8 cellular contexts compared by ENCODE assay signal in genomic region chr19:41595258-41595889, GRCh38. TPM values are rescaled to one million over a fixed set of nuclear protein-coding genes. Genes with fewer than 3 reads are reported as not detected.
DNase-seq lines count a peak whose midpoint lies in the region; ATAC-seq and TF ChIP-seq lines count a peak whose summit lies in the region.

No MANE protein-coding gene starts in this region.

- no peaks in the 10 kb centered on the region for H3K36me3 Mint-ChIP-seq in activated T-cell treated with anti-CD3 and anti-CD28 coated beads, Interleukin-2, amount 50 U/mL, for 4 hours (ENCODE audit: insufficient read depth)
- H3K36me3 Mint-ChIP-seq in osteocyte (ENCODE audit: unreplicated experiment), result no peaks in the 10 kb centered on the region

- H3K9me3 ChIP-seq in OCI-LY7 (ENCODE audit: low read length) (no peaks in the 10 kb centered on the region), vagina (no peaks in the 10 kb centered on the region)

- H3K4me3 Mint-ChIP-seq in activated T-cell treated with anti-CD3 and anti-CD28 coated beads, Interleukin-2, amount 50 U/mL, for 4 hours, result no peak overlapping the region
- no peak overlapping the region for H3K4me3 Mint-ChIP-seq in osteocyte (ENCODE audit: unreplicated experiment)

- ATAC-seq in activated T-cell treated with anti-CD3 and anti-CD28 coated beads, Interleukin-2, amount 50 U/mL, for 4 hours, result peak; percentile 79 to 88

- no peak overlapping the region for H3K27ac Mint-ChIP-seq in osteocyte (ENCODE audit: unreplicated experiment)

- no peaks in the 10 kb centered on the region for H3K9me2 ChIP-seq in OCI-LY7 (ENCODE audit: insufficient read depth, low read length)

- H2AFZ ChIP-seq in OCI-LY7 (ENCODE audit: low read length), result peak overlapping the region; percentile 46; the same call in 1 of the 2 replicates

- TF ChIP-seq CTCF in GM10248 (IDR thresholded peaks at IDR 0.05; ENCODE audit: control extremely low read depth, extremely low read depth, low read depth, missing control alignments) (peak; percentile 92), OCI-LY7 (conservative IDR thresholded peaks at IDR 0.05; ENCODE audit: low read length) (peak; percentile 97), osteocyte (IDR thresholded peaks at IDR 0.05) (peak; percentile 61), vagina (IDR thresholded peaks at IDR 0.05) (peak in 2 of 3 experiments; percentile 21 to 36), coronary artery (IDR thresholded peaks at IDR 0.05) (no peak)

- peaks cover 14% of the 10 kb centered on the region for H3K27me3 Mint-ChIP-seq in activated T-cell treated with anti-CD3 and anti-CD28 coated beads, Interleukin-2, amount 50 U/mL, for 4 hours (ENCODE audit: low read depth)
- H3K27me3 Mint-ChIP-seq in osteocyte (ENCODE audit: unreplicated experiment), result peaks cover 5% of the 10 kb centered on the region

- intact Hi-C loops in OCI-LY7 (cut with micrococcal nuclease; ENCODE audit: unreplicated experiment) (no loop called here), vagina (cut with DNase I) (no loop called here)

- H3K4me3 ChIP-seq in OCI-LY7 (ENCODE audit: low read depth, low read length, poor library complexity, severe bottlenecking) (no peak overlapping the region), vagina (no peak overlapping the region), coronary artery (no peak overlapping the region)

- no peaks in the 10 kb centered on the region for H4K20me1 ChIP-seq in OCI-LY7 (ENCODE audit: insufficient read depth, low read length)

- DNase-seq in GM10248 (ENCODE audit: extremely low spot score) (peak; percentile 74), HuH-7 (ENCODE audit: low spot score) (peak; percentile 69), OCI-LY7 (ENCODE audit: low spot score) (peak; percentile 81), fibroblast of peridontal ligament (ENCODE audit: extremely low read depth) (peak; percentile 70), osteocyte (ENCODE audit: extremely low spot score, unreplicated experiment) (peak; percentile 32), vagina (ENCODE audit: extremely low spot score in 2 of 2) (peak in 1 of 2 donors; percentile 49), coronary artery (ENCODE audit: low spot score) (no peak)
- DNase-seq in activated T-cell treated with anti-CD3 and anti-CD28 coated beads, Interleukin-2, amount 50 U/mL, for 4 hours, result peak; percentile 52

- peaks cover 7% of the 10 kb centered on the region for H3K4me1 Mint-ChIP-seq in activated T-cell treated with anti-CD3 and anti-CD28 coated beads, Interleukin-2, amount 50 U/mL, for 4 hours (ENCODE audit: low read depth)
- no peaks in the 10 kb centered on the region for H3K4me1 Mint-ChIP-seq in osteocyte (ENCODE audit: unreplicated experiment)

- CTCF ChIA-PET in GM10248 (lab: Yijun Ruan, JAX) (interaction anchor here (1.2 to 10.3 kb wide), 10 partner anchors 10 to 391 kb away, joined by 3 to 152 read pairs (median 9); partner anchors contain the start of gene CEACAM21), OCI-LY7 (lab: Charles Lee; ENCODE audit: unreplicated experiment) (no interaction called here)

- H3K4me1 ChIP-seq in OCI-LY7 (ENCODE audit: insufficient read depth, low read length, poor library complexity, severe bottlenecking) (peaks cover 10% of the 10 kb centered on the region), vagina (no peaks in the 10 kb centered on the region)

- no peak overlapping the region for H3K4me2 ChIP-seq in OCI-LY7 (ENCODE audit: low read length)

- no peaks in the 10 kb centered on the region for H3K27me3 ChIP-seq in vagina

- no peaks in the 10 kb centered on the region for H3K79me2 ChIP-seq in OCI-LY7 (ENCODE audit: insufficient read depth, low read depth, low read length)

- H3K27ac ChIP-seq in OCI-LY7 (ENCODE audit: low read depth, low read length, poor library complexity, severe bottlenecking) (no peak overlapping the region), vagina (no peak overlapping the region), coronary artery (no peak overlapping the region)

- no peaks in the 10 kb centered on the region for H3K36me3 ChIP-seq in OCI-LY7 (ENCODE audit: insufficient read depth, low read length)
- H3K36me3 ChIP-seq in vagina, result no peaks in the 10 kb centered on the region

- TF ChIP-seq POLR2A in vagina (IDR thresholded peaks at IDR 0.05), result no peak

- H3K9me3 Mint-ChIP-seq in activated T-cell treated with anti-CD3 and anti-CD28 coated beads, Interleukin-2, amount 50 U/mL, for 4 hours, result no peaks in the 10 kb centered on the region
- peaks cover 2% of the 10 kb centered on the region for H3K9me3 Mint-ChIP-seq in osteocyte (ENCODE audit: unreplicated experiment)

- BruUV-seq in OCI-LY7 (replicated peaks; lab: Mats Ljungman, UMichigan), result no TSS peak

- POLR2A ChIA-PET in GM10248 (lab: Yijun Ruan, JAX), result no interaction called here
- POLR2A ChIA-PET in OCI-LY7 (lab: Charles Lee), result interaction anchor here (0.6 kb wide), 2 partner anchors 156 to 214 kb away, joined by 3 read pairs; partner anchors contain the start of gene DMAC2

RNA-seq across cellular contexts. Expression of gene CEACAM21, which starts 19.4 kb away (rescaled TPM):
- 25.9 and 40.8 TPM in 2 replicates for total RNA-seq in OCI-LY7 (2014; rRNA removed; shearing (Covaris generic))
- 52.5 and 56.0 TPM in 2 replicates for total RNA-seq in OCI-LY7 (2022)
- 10 to 100 TPM in 2 of 3 donors, 1 to 10 TPM in 1; 6.1 to 12.9 (median 11.0) TPM for total RNA-seq in activated T-cell treated with anti-CD3 and anti-CD28 coated beads, Interleukin-2, amount 50 U/mL, for 4 hours
- not detected in 2 replicates for total RNA-seq in osteocyte
- total RNA-seq in vagina, result not detected

RNA-seq across cellular contexts. Expression of gene CEACAM4, which starts 31.5 kb away (rescaled TPM):
- not detected in 2 replicates for total RNA-seq in OCI-LY7 (2014; rRNA removed; shearing (Covaris generic))
- not detected in 2 replicates for total RNA-seq in OCI-LY7 (2022)
- not detected for total RNA-seq in activated T-cell treated with anti-CD3 and anti-CD28 coated beads, Interleukin-2, amount 50 U/mL, for 4 hours
- total RNA-seq in osteocyte, result not detected in 2 replicates
- total RNA-seq in vagina, result not detected
